Comparison of ENCODE assay signal across 19 cellular contexts in the genomic region with DNA sequence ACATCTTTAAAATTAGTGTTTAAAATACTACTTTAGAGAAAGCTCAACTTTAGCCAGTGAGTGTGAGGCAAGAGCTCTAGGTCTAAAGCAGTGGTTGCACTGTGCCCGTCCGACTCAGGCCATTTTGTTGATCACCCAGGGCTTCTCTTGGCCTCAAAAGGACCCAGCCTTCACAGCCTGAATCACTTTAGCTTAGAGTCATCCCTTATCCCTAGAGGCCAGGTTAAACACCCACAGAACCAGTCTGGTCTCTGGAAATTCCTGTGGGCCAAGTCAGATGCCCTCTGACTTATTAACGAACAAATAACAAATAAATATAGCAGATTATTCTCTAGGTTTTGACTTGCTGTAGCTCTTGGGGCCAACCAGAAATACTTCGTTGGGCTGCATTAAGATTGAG.
DNase-seq lines count a peak whose midpoint lies in the region; ATAC-seq and TF ChIP-seq lines count a peak whose summit lies in the region.
"Had no signal": no experiment of that assay in that cellular context is flagged by ENCODE, and none has a peak within 500 bp of the region (broad histone marks: within the 10 kb centered on the region; RNA-seq: fewer than 3 reads in every experiment).

No MANE protein-coding gene starts in this region.

- no peak overlapping the region for H2AFZ ChIP-seq in GM23248
- no peak overlapping the region for H2AFZ ChIP-seq in smooth muscle cell (ENCODE audit: low read depth)

- WGBS in GM23248 (ENCODE audit: low coverage in 1 of 2, low lambda C conversion rate in 2 of 2, missing lambda C conversion rate in 2 of 2), 2 experiments: 26 to 30% methylated on average over 4 of the region's 4 CpGs
- WGBS in smooth muscle cell (ENCODE audit: low lambda C conversion rate): 41% methylated on average over 4 of the region's 4 CpGs
- 95 to 100% methylated on average over 4 of the region's 4 CpGs for WGBS in endodermal cell (ENCODE audit: insufficient coverage in 1 of 2, insufficient read length in 1 of 2), 2 experiments

- in situ Hi-C loops in GM23248 (cut with MboI): no loop called here

- no peak for ATAC-seq in HG03045 (IDR thresholded peaks at IDR 0.05; ENCODE audit: unreplicated experiment)
- ATAC-seq: Right ventricle myocardium inferior had no signal

- no peak overlapping the region for H3K4me3 Mint-ChIP-seq in endodermal cell
- H3K4me3 Mint-ChIP-seq: dendritic cell treated with granulocyte-macrophage colony-stimulating factor and Interleukin-4, amounts not matched to agents 40 ng/mL and 50 ng/mL, for 4 days; type B pancreatic cell had no signal

- H3K4me3 ChIP-seq in GM23248: peak overlapping the region; percentile 21; the same call in 1 of the 2 replicates
- no peak overlapping the region for H3K4me3 ChIP-seq in fibroblast of the aortic adventitia (ENCODE audit: low read depth, low read length)
- no peak overlapping the region for H3K4me3 ChIP-seq in smooth muscle cell
- H3K4me3 ChIP-seq in endodermal cell (ENCODE audit: low read length): no peak overlapping the region
- H3K4me3 ChIP-seq: esophagus squamous epithelium had no signal

- DNase-seq in GM23248 (peak; percentile 95), amniotic epithelial cell (ENCODE audit: low read depth) (peak; percentile 90), fibroblast of the aortic adventitia (ENCODE audit: low read depth) (peak; percentile 55), smooth muscle cell (lab: John Stamatoyannopoulos, UW; ENCODE audit: unreplicated experiment) (no peak), LoVo (ENCODE audit: low spot score) (no peak), endodermal cell (no peak), SKM-1 treated with dmso at 0.1 percent for 144 hours (lab: John Stamatoyannopoulos, UW; ENCODE audit: unreplicated experiment) (no peak)
- DNase-seq: activated CD4-positive, CD25-positive, alpha-beta regulatory T cell; esophagus squamous epithelium; KBM-7; left ventricle myocardium superior; NCI-H1417 treated with DMSO at 0.1 percent for 48 hours; NK-92 treated with Interleukin-12 subunit alpha and Interleukin-12 subunit beta, amount 100 ng/mL, for 24 hours; stimulated activated naive CD4-positive, alpha-beta T cell treated with Interleukin-2 at 50 U/mL for 16 hours had no signal

- H3K27me3 Mint-ChIP-seq in endodermal cell (ENCODE audit: insufficient read depth): no peaks in the 10 kb centered on the region
- H3K27me3 Mint-ChIP-seq: dendritic cell treated with granulocyte-macrophage colony-stimulating factor and Interleukin-4, amounts not matched to agents 40 ng/mL and 50 ng/mL, for 4 days; type B pancreatic cell had no signal

- H3K9ac ChIP-seq in GM23248 (peak overlapping the region; percentile 65), smooth muscle cell (ENCODE audit: low read depth) (no peak overlapping the region), endodermal cell (ENCODE audit: extremely low read depth, low read length, poor library complexity, severe bottlenecking) (no peak overlapping the region)

- H3K4me1 ChIP-seq in GM23248 (ENCODE audit: insufficient read depth): peaks cover 25% of the 10 kb centered on the region
- peaks cover 12% of the 10 kb centered on the region for H3K4me1 ChIP-seq in smooth muscle cell (ENCODE audit: low read depth)
- H3K4me1 ChIP-seq in endodermal cell (ENCODE audit: control insufficient read depth, insufficient read depth, low read length): peaks cover 7% of the 10 kb centered on the region

- H3K36me3 ChIP-seq in GM23248 (ENCODE audit: low read depth): 0 out of 2 replicates have a peak, but pooled peaks cover 5% of the 10 kb centered on the region
- H3K36me3 ChIP-seq in smooth muscle cell (ENCODE audit: low read depth): no peaks in the 10 kb centered on the region
- peaks cover 69% of the 10 kb centered on the region for H3K36me3 ChIP-seq in endodermal cell (ENCODE audit: control insufficient read depth, insufficient read depth, low read length)
- H3K36me3 ChIP-seq: esophagus squamous epithelium had no signal

- no peaks in the 10 kb centered on the region for H3K9me3 ChIP-seq in GM23248 (ENCODE audit: low read depth)
- no peaks in the 10 kb centered on the region for H3K9me3 ChIP-seq in smooth muscle cell (replicated peaks; ENCODE audit: low read depth)
- H3K9me3 ChIP-seq in endodermal cell (ENCODE audit: control insufficient read depth, low read length): no peaks in the 10 kb centered on the region
- H3K9me3 ChIP-seq: esophagus squamous epithelium had no signal

- H3K27me3 ChIP-seq in GM23248 (replicated peaks; ENCODE audit: insufficient read depth) (no peaks in the 10 kb centered on the region), smooth muscle cell (ENCODE audit: low read depth) (no peaks in the 10 kb centered on the region), endodermal cell (ENCODE audit: control insufficient read depth, insufficient read depth, low read length, poor library complexity, severe bottlenecking) (no peaks in the 10 kb centered on the region)
- H3K27me3 ChIP-seq: esophagus squamous epithelium had no signal

- peak overlapping the region; percentile 66 for H3K4me2 ChIP-seq in GM23248 (ENCODE audit: unreplicated experiment)
- H3K4me2 ChIP-seq in smooth muscle cell: no peak overlapping the region

- H3K4me1 Mint-ChIP-seq in endodermal cell: peaks cover 12% of the 10 kb centered on the region

- TF ChIP-seq CTCF in fibroblast of the aortic adventitia (IDR thresholded peaks at IDR 0.05; ENCODE audit: insufficient read depth, low read length) (no peak), smooth muscle cell (IDR thresholded peaks at IDR 0.05; ENCODE audit: borderline replicate concordance, insufficient read depth, poor library complexity, severe bottlenecking) (no peak), endodermal cell (conservative IDR thresholded peaks at IDR 0.05) (no peak)

- H3K9me2 ChIP-seq in GM23248 (ENCODE audit: insufficient read depth): no peaks in the 10 kb centered on the region

- 0 out of 2 replicates have a peak, but pooled peaks cover 6% of the 10 kb centered on the region for H4K20me1 ChIP-seq in GM23248 (ENCODE audit: insufficient read depth)
- peaks cover 19% of the 10 kb centered on the region for H4K20me1 ChIP-seq in smooth muscle cell (ENCODE audit: low read depth)

- H3F3A ChIP-seq in GM23248 (ENCODE audit: insufficient read depth) (peaks cover 39% of the 10 kb centered on the region), smooth muscle cell (ENCODE audit: low read depth) (no peaks in the 10 kb centered on the region)

- peaks cover 18% of the 10 kb centered on the region for H3K36me3 Mint-ChIP-seq in endodermal cell (ENCODE audit: low read depth)

- H3K79me2 ChIP-seq in GM23248 (ENCODE audit: insufficient read depth) (peaks cover 86% of the 10 kb centered on the region), smooth muscle cell (ENCODE audit: low read depth) (peaks cover 12% of the 10 kb centered on the region)

- no peak overlapping the region for H3K27ac Mint-ChIP-seq in endodermal cell
- H3K27ac Mint-ChIP-seq: dendritic cell treated with granulocyte-macrophage colony-stimulating factor and Interleukin-4, amounts not matched to agents 40 ng/mL and 50 ng/mL, for 4 days; type B pancreatic cell had no signal

- no peaks in the 10 kb centered on the region for H3K9me3 Mint-ChIP-seq in endodermal cell
- H3K9me3 Mint-ChIP-seq: dendritic cell treated with granulocyte-macrophage colony-stimulating factor and Interleukin-4, amounts not matched to agents 40 ng/mL and 50 ng/mL, for 4 days; type B pancreatic cell had no signal

- H3K27ac ChIP-seq in GM23248 (peak overlapping the region; percentile 91), smooth muscle cell (ENCODE audit: low read depth) (peak overlapping the region; percentile 24), endodermal cell (ENCODE audit: low read depth, low read length) (no peak overlapping the region)
- H3K27ac ChIP-seq: esophagus squamous epithelium, HL-60 had no signal

Comparison
In these comparisons a context has a peak if more than half of its experiments do, and no peak if none do; other contexts are left out.
1. DNase-seq: peak in GM23248 (single experiment), amniotic epithelial cell (single experiment) and fibroblast of the aortic adventitia (single experiment); none in smooth muscle cell (single experiment), LoVo (single experiment), endodermal cell (single experiment) and SKM-1 treated with dmso at 0.1 percent for 144 hours (single experiment).